In genomic region chr7:26489906-26490305, GRCh38 we compare ENCODE assay signal across 14 cellular contexts.
"Had no signal": no experiment of that assay in that cellular context is flagged by ENCODE, and none has a peak within 500 bp of the region (broad histone marks: within the 10 kb centered on the region; RNA-seq: fewer than 3 reads in every experiment).

No MANE protein-coding gene starts in this region.

- H3K4me2 ChIP-seq: PC-9 had no signal

- H3K9me3 ChIP-seq: Peyer's patch had no signal

- H3K4me3 ChIP-seq: PC-9, Peyer's patch had no signal

- H3K27ac ChIP-seq: PC-9, Peyer's patch had no signal

- H3K4me1 ChIP-seq: Peyer's patch had no signal

- H3K27me3 ChIP-seq: Peyer's patch had no signal

- DNase-seq: KBM-7, MV-4-11, NCI-H1048, NCI-H1105, NCI-H146, NCI-H1930, NCI-H2081, NCI-H2107, NCI-H2227 treated with DMSO at 0.1 percent for 48 hours, NCI-H526 treated with DMSO at 0.1 percent for 48 hours, NCI-H774, PC-9, Peyer's patch, Right ventricle myocardium superior had no signal

- H3K36me3 ChIP-seq: Peyer's patch had no signal

- H2AFZ ChIP-seq: PC-9 had no signal
